ENCODE assay signal across 1 cellular context in genomic region chr5:139417214-139417613, GRCh38.
TF ChIP-seq lines count a peak whose summit lies in the region.

No MANE protein-coding gene starts in this region.

TF ChIP-seq in HepG2, 621 proteins besides CTCF, POLR2A, EP300 and RAD21:
- TF ChIP-seq ZNF792 (CRISPR knock-in tag; IDR thresholded peaks at IDR 0.05): no peak
- TF ChIP-seq ZNF720 (CRISPR knock-in tag; IDR thresholded peaks at IDR 0.05): no peak
- TF ChIP-seq HNF4A (CRISPR knock-in tag; IDR thresholded peaks at IDR 0.05): 0 out of 2 replicates have a peak, but pooled peaks have one; percentile 13
- TF ChIP-seq SOX6 (IDR thresholded peaks at IDR 0.05): no peak
- TF ChIP-seq SOX6 (CRISPR knock-in tag; IDR thresholded peaks at IDR 0.05): 0 out of 2 replicates have a peak, but pooled peaks have one; percentile 23
- peak; percentile 93 for TF ChIP-seq MEF2D (CRISPR knock-in tag; IDR thresholded peaks at IDR 0.05)
- no peak for TF ChIP-seq PHF5A (CRISPR knock-in tag; IDR thresholded peaks at IDR 0.05; ENCODE audit: low read depth, unreplicated experiment)
- TF ChIP-seq, protein P1, sequence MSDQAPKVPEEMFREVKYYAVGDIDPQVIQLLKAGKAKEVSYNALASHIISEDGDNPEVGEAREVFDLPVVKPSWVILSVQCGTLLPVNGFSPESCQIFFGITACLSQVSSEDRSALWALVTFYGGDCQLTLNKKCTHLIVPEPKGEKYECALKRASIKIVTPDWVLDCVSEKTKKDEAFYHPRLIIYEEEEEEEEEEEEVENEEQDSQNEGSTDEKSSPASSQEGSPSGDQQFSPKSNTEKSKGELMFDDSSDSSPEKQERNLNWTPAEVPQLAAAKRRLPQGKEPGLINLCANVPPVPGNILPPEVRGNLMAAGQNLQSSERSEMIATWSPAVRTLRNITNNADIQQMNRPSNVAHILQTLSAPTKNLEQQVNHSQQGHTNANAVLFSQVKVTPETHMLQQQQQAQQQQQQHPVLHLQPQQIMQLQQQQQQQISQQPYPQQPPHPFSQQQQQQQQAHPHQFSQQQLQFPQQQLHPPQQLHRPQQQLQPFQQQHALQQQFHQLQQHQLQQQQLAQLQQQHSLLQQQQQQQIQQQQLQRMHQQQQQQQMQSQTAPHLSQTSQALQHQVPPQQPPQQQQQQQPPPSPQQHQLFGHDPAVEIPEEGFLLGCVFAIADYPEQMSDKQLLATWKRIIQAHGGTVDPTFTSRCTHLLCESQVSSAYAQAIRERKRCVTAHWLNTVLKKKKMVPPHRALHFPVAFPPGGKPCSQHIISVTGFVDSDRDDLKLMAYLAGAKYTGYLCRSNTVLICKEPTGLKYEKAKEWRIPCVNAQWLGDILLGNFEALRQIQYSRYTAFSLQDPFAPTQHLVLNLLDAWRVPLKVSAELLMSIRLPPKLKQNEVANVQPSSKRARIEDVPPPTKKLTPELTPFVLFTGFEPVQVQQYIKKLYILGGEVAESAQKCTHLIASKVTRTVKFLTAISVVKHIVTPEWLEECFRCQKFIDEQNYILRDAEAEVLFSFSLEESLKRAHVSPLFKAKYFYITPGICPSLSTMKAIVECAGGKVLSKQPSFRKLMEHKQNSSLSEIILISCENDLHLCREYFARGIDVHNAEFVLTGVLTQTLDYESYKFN (CRISPR knock-in tag; conservative IDR thresholded peaks at IDR 0.05): 0 out of 2 replicates have a peak, but pooled peaks have one; percentile 44
- TF ChIP-seq KDM4B (CRISPR knock-in tag; IDR thresholded peaks at IDR 0.05): no peak
